ENCODE assay signal across 1 cellular context in the genomic region with DNA sequence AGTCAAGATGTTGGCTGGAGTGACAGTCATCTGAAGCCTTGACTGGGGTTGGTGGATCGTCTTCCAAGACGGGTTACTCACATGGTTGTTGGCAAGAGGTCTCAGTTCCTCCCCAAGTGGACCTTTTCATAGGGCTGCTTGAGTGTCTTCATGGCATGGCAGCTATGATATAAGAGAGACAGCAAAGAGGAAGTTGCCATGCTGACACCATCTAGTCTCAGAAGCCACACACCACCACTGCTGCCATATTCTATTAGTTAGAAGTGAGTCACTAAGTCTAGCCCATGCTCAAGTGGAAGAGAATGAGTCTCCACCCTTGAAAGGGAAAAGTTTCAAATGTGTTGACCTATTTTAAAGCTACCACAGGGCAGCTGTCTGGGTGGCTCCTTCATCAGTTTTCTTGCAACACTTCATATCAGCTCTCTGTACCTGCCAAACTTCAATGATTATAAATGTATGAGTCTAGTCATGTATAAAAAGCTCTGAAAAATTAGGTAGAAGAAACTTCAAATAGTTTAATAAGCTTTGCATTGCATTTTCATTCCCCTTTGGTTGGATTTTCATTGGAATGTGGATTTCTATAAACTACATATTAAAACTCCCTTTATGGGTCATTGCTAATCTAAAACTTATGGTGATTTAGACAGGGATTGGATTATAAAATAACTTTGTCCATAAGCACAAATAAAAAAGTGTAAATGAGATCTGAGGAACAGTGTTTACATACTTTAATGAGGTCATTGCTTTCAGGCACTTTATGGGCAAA.
TF ChIP-seq lines count a peak whose summit lies in the region.

No MANE protein-coding gene starts in this region.

TF ChIP-seq in K562, 482 proteins besides CTCF, POLR2A, EP300 and RAD21 (continued from another document):
- TF ChIP-seq EGR1 (conservative IDR thresholded peaks at IDR 0.05) = no peak
- TF ChIP-seq SMARCA4 (IDR thresholded peaks at IDR 0.05) = no peak
- TF ChIP-seq FOSL1 (tag; conservative IDR thresholded peaks at IDR 0.05) = peak; percentile 22; the same call in 1 of the 2 replicates
- TF ChIP-seq HDAC1 (IDR thresholded peaks at IDR 0.05) = no peak
- no peak for TF ChIP-seq FOXA3 (CRISPR knock-in tag; conservative IDR thresholded peaks at IDR 0.05 in 1 of 2, IDR thresholded peaks at IDR 0.05 in 1 of 2)
- no peak for TF ChIP-seq MAFK (IDR thresholded peaks at IDR 0.05; ENCODE audit: low read length)
